ENCODE assay signal across 9 cellular contexts in the genomic region with DNA sequence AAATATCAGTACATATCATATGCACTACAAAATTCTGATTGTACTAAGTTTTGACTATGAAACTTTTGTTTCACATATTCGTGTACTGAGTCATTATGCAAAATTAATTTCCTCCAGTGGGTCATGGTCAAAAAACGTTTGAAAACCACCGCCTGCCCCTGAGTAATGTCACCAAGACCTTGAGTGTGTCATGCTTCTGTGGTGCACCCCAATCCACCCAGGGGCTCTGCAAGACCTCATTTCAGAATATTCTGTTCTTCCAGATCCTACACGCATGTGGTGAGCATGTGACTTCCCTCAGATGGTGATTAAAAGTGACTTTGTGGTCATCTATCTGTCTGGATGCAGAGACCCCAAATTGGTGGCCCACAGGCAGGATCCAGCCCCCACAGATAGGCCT. TPM values are rescaled to one million over a fixed set of nuclear protein-coding genes. Genes with fewer than 3 reads are reported as not detected.
DNase-seq lines count a peak whose midpoint lies in the region; ATAC-seq and TF ChIP-seq lines count a peak whose summit lies in the region.
"Had no signal": no experiment of that assay in that cellular context is flagged by ENCODE, and none has a peak within 500 bp of the region (broad histone marks: within the 10 kb centered on the region; RNA-seq: fewer than 3 reads in every experiment).

No MANE protein-coding gene starts in this region.

- no peak overlapping the region for H3K9ac ChIP-seq in MM.1S (ENCODE audit: low read length)

- H3K4me1 ChIP-seq in MM.1S (ENCODE audit: low read length) = no peaks in the 10 kb centered on the region

- H3K79me2 ChIP-seq in MM.1S (ENCODE audit: low read length) = no peaks in the 10 kb centered on the region

- TF ChIP-seq CTCF in MM.1S (IDR thresholded peaks at IDR 0.05; ENCODE audit: low read length) = no peak

- H4K20me1 ChIP-seq in MM.1S (ENCODE audit: insufficient read depth, low read length) = no peaks in the 10 kb centered on the region

- no peaks in the 10 kb centered on the region for H3K36me3 ChIP-seq in MM.1S (replicated peaks; ENCODE audit: insufficient read depth, low read length)

- H3K4me3 ChIP-seq in skeletal muscle cell (ENCODE audit: low read depth, low read length) (no peak overlapping the region), MM.1S (ENCODE audit: low read length) (no peak overlapping the region)

- H3F3A ChIP-seq in MM.1S (ENCODE audit: insufficient read depth, low read length) = no peaks in the 10 kb centered on the region

- no peaks in the 10 kb centered on the region for H3K9me3 ChIP-seq in MM.1S (replicated peaks; ENCODE audit: insufficient read depth, low read length)

- no peak overlapping the region for H3K4me2 ChIP-seq in MM.1S (ENCODE audit: low read depth, low read length)

- no peak overlapping the region for H3K27ac ChIP-seq in MM.1S (ENCODE audit: low read length)

- ATAC-seq in GM18870 (IDR thresholded peaks at IDR 0.05; ENCODE audit: unreplicated experiment) = peak; percentile 88
- peak; percentile 69 for ATAC-seq in HG02798 (IDR thresholded peaks at IDR 0.05; ENCODE audit: poor library complexity, unreplicated experiment)

- DNase-seq in T1000 (lab: John Stamatoyannopoulos, UW) (peak; percentile 38), skeletal muscle cell (ENCODE audit: low read depth) (peak; percentile 49), hypothalamus (lab: John Stamatoyannopoulos, UW) (no peak), NCI-H524 (lab: John Stamatoyannopoulos, UW) (no peak), MM.1S (no peak), mucosa of gallbladder (ENCODE audit: low spot score) (no peak)
- DNase-seq: effector memory CD4-positive, alpha-beta T cell had no signal

- no peak overlapping the region for H2AFZ ChIP-seq in MM.1S (ENCODE audit: low read length)

- no peaks in the 10 kb centered on the region for H3K27me3 ChIP-seq in MM.1S (replicated peaks; ENCODE audit: insufficient read depth, low read length)

- no peaks in the 10 kb centered on the region for H3K9me2 ChIP-seq in MM.1S (replicated peaks; ENCODE audit: insufficient read depth, low read length)

RNA-seq across cellular contexts. Expression of a gene that starts 31.0 kb away (rescaled TPM):
- total RNA-seq in mucosa of gallbladder = 15.1 TPM

Comparison
In these comparisons a context has a peak if more than half of its experiments do, and no peak if none do; other contexts are left out.
1. DNase-seq: peak in T1000 (single experiment) and skeletal muscle cell (single experiment); none in hypothalamus (0 of 51), NCI-H524 (0 of 2), MM.1S (single experiment) and mucosa of gallbladder (single experiment).